ENCODE assay signal across 1 cellular context in the genomic region with DNA sequence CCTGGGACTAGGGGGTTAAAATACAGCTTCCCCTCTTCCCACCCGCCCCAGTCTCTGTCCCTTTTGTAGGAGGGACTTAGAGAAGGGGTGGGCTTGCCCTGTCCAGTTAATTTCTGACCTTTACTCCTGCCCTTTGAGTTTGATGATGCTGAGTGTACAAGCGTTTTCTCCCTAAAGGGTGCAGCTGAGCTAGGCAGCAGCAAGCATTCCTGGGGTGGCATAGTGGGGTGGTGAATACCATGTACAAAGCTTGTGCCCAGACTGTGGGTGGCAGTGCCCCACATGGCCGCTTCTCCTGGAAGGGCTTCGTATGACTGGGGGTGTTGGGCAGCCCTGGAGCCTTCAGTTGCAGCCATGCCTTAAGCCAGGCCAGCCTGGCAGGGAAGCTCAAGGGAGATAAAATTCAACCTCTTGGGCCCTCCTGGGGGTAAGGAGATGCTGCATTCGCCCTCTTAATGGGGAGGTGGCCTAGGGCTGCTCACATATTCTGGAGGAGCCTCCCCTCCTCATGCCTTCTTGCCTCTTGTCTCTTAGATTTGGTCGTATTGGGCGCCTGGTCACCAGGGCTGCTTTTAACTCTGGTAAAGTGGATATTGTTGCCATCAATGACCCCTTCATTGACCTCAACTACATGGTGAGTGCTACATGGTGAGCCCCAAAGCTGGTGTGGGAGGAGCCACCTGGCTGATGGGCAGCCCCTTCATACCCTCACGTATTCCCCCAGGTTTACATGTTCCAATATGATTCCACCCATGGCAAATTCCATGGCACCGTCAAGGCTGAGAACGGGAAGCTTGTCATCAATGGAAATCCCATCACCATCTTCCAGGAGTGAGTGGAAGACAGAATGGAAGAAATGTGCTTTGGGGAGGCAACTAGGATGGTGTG.
TF ChIP-seq lines count a peak whose summit lies in the region.

No MANE protein-coding gene starts in this region.

TF ChIP-seq in liver, 16 proteins besides CTCF, POLR2A, EP300 and RAD21 (continued from another document):
- TF ChIP-seq, protein P1, sequence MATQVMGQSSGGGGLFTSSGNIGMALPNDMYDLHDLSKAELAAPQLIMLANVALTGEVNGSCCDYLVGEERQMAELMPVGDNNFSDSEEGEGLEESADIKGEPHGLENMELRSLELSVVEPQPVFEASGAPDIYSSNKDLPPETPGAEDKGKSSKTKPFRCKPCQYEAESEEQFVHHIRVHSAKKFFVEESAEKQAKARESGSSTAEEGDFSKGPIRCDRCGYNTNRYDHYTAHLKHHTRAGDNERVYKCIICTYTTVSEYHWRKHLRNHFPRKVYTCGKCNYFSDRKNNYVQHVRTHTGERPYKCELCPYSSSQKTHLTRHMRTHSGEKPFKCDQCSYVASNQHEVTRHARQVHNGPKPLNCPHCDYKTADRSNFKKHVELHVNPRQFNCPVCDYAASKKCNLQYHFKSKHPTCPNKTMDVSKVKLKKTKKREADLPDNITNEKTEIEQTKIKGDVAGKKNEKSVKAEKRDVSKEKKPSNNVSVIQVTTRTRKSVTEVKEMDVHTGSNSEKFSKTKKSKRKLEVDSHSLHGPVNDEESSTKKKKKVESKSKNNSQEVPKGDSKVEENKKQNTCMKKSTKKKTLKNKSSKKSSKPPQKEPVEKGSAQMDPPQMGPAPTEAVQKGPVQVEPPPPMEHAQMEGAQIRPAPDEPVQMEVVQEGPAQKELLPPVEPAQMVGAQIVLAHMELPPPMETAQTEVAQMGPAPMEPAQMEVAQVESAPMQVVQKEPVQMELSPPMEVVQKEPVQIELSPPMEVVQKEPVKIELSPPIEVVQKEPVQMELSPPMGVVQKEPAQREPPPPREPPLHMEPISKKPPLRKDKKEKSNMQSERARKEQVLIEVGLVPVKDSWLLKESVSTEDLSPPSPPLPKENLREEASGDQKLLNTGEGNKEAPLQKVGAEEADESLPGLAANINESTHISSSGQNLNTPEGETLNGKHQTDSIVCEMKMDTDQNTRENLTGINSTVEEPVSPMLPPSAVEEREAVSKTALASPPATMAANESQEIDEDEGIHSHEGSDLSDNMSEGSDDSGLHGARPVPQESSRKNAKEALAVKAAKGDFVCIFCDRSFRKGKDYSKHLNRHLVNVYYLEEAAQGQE (IDR thresholded peaks at IDR 0.05), result no peak
- TF ChIP-seq, protein P2, sequence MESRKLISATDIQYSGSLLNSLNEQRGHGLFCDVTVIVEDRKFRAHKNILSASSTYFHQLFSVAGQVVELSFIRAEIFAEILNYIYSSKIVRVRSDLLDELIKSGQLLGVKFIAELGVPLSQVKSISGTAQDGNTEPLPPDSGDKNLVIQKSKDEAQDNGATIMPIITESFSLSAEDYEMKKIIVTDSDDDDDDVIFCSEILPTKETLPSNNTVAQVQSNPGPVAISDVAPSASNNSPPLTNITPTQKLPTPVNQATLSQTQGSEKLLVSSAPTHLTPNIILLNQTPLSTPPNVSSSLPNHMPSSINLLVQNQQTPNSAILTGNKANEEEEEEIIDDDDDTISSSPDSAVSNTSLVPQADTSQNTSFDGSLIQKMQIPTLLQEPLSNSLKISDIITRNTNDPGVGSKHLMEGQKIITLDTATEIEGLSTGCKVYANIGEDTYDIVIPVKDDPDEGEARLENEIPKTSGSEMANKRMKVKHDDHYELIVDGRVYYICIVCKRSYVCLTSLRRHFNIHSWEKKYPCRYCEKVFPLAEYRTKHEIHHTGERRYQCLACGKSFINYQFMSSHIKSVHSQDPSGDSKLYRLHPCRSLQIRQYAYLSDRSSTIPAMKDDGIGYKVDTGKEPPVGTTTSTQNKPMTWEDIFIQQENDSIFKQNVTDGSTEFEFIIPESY (IDR thresholded peaks at IDR 0.05), result no peak
- TF ChIP-seq NR2F2 (IDR thresholded peaks at IDR 0.05) (no peak), YY1 (IDR thresholded peaks at IDR 0.05) (no peak), SP1 (IDR thresholded peaks at IDR 0.05) (peak; percentile 8), HNF4A (conservative IDR thresholded peaks at IDR 0.05) (peak; percentile 20 to 60)
TF ChIP-seq in liver: peak in this region for 3.
